In the genomic region with DNA sequence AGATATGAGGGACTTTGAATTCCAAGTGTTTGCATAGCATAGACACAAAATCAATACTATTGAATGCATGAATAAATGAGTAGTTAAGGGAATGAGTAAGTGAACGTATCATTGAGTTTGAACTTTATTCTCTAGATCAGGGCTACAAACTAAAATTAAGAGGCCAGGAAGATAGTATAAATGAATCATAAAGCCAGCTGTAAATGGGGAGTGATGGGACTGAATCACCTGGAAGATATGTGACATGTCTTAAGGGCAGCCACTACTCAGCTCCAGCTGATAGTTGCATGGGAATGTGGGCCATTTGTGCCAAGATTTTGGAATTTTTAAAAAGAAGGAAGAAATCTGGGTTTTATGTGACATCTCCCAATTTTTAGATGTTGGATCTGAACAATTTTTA, we compare ENCODE assay signal across 27 cellular contexts.
A peak's percentile ranks its signal among the peaks of the same experiment; 100 is the strongest.
DNase-seq lines count a peak whose midpoint lies in the region; ATAC-seq, FAIRE-seq and TF ChIP-seq lines count a peak whose summit lies in the region.
"Had no signal": no experiment of that assay in that cellular context is flagged by ENCODE, and none has a peak within 500 bp of the region (broad histone marks: within the 10 kb centered on the region; RNA-seq: fewer than 3 reads in every experiment).

No MANE protein-coding gene starts in this region.

- H3K27me3 Mint-ChIP-seq in activated CD4-positive, alpha-beta T cell treated with anti-CD3 and anti-CD28 coated beads, Interleukin-2, amount 10 ng/mL, durations not matched to agents 24 days and 14 days = no peaks in the 10 kb centered on the region
- H3K27me3 Mint-ChIP-seq: activated CD4-positive, alpha-beta T cell treated with anti-CD3 and anti-CD28 coated beads, Interleukin-2, amount 10 ng/mL, durations not matched to agents 7 days and 5 days; dendritic cell treated with granulocyte-macrophage colony-stimulating factor and Interleukin-4, amounts not matched to agents 40 ng/mL and 50 ng/mL, for 4 days; IgD-negative memory B cell; natural killer cell treated with Interleukin-12 subunit alpha and Interleukin-12 subunit beta and Interleukin-15 and Interleukin-18, amount 100 ng/mL, for 72 hours had no signal

- peaks cover 20% of the 10 kb centered on the region for H3K4me1 ChIP-seq in RWPE2 (ENCODE audit: insufficient read depth, poor library complexity, severe bottlenecking)
- peaks cover 0 to 3% of the 10 kb centered on the region in 2 donors for H3K4me1 ChIP-seq in small intestine (ENCODE audit: control insufficient read depth in 2 of 2, insufficient read depth in 1 of 2, low read depth in 1 of 2, low read length in 1 of 2)

- WGBS in small intestine, 3 donors = 12 to 59% (median 54%) methylated on average over 1 of the region's 1 CpG

- intact Hi-C loops in activated CD4-positive, alpha-beta T cell treated with anti-CD3 and anti-CD28 coated beads, Interleukin-2, amount 10 ng/mL, durations not matched to agents 24 days and 14 days (cut with micrococcal nuclease) = no loop called here

- H3K36me3 ChIP-seq in RWPE2 (ENCODE audit: low read depth) (no peaks in the 10 kb centered on the region), small intestine (ENCODE audit: control insufficient read depth in 2 of 2, insufficient read depth in 2 of 2, low read length in 2 of 2) (no peaks in the 10 kb centered on the region)
- H3K36me3 ChIP-seq: adrenal gland, ovary, thoracic aorta had no signal

- H3K27ac Mint-ChIP-seq in activated CD4-positive, alpha-beta T cell treated with anti-CD3 and anti-CD28 coated beads, Interleukin-2, amount 10 ng/mL, durations not matched to agents 24 days and 14 days = no peak overlapping the region
- H3K27ac Mint-ChIP-seq: activated CD4-positive, alpha-beta T cell treated with anti-CD3 and anti-CD28 coated beads, Interleukin-2, amount 10 ng/mL, durations not matched to agents 7 days and 5 days; CD8-positive, alpha-beta T cell; dendritic cell treated with granulocyte-macrophage colony-stimulating factor and Interleukin-4, amounts not matched to agents 40 ng/mL and 50 ng/mL, for 4 days; IgD-negative memory B cell; mesothelial cell of epicardium; natural killer cell treated with Interleukin-12 subunit alpha and Interleukin-12 subunit beta and Interleukin-15 and Interleukin-18, amount 100 ng/mL, for 72 hours; T-helper 2 cell treated with Interferon-gamma antibody and Interleukin-4, amounts not matched to agents 5 μg/mL and 100 μg/mL, for 36 hours had no signal

- ATAC-seq in RWPE2 (ENCODE audit: low read depth) = peak; percentile 67
- ATAC-seq: CD8-positive, alpha-beta T cell; left lobe of liver; natural killer cell treated with Interleukin-12 subunit alpha and Interleukin-12 subunit beta and Interleukin-15 and Interleukin-18, amount 100 ng/mL, for 72 hours; stimulated activated naive CD8-positive, alpha-beta T cell treated with anti-CD3 and anti-CD28 coated beads, Interleukin-15, Interleukin-2, amounts not matched to agents 100 U/mL and 50 U/mL, for 24 hours had no signal

- H3K4me3 Mint-ChIP-seq in activated CD4-positive, alpha-beta T cell treated with anti-CD3 and anti-CD28 coated beads, Interleukin-2, amount 10 ng/mL, durations not matched to agents 24 days and 14 days = no peak overlapping the region
- H3K4me3 Mint-ChIP-seq: activated CD4-positive, alpha-beta T cell treated with anti-CD3 and anti-CD28 coated beads, Interleukin-2, amount 10 ng/mL, durations not matched to agents 7 days and 5 days; CD8-positive, alpha-beta T cell; dendritic cell treated with granulocyte-macrophage colony-stimulating factor and Interleukin-4, amounts not matched to agents 40 ng/mL and 50 ng/mL, for 4 days; IgD-negative memory B cell; mesothelial cell of epicardium; natural killer cell treated with Interleukin-12 subunit alpha and Interleukin-12 subunit beta and Interleukin-15 and Interleukin-18, amount 100 ng/mL, for 72 hours; T-helper 2 cell treated with Interferon-gamma antibody and Interleukin-4, amounts not matched to agents 5 μg/mL and 100 μg/mL, for 36 hours had no signal

- H3K27ac ChIP-seq in RWPE2 (ENCODE audit: poor library complexity, severe bottlenecking) = peak overlapping the region; percentile 49
- no peak overlapping the region for H3K27ac ChIP-seq in small intestine (ENCODE audit: low read depth in 1 of 2, low read length in 1 of 2)
- H3K27ac ChIP-seq: adrenal gland, ovary, thoracic aorta, VCaP had no signal

- DNase-seq in GM04503 (ENCODE audit: low read depth) (peak; percentile 27), RWPE2 (ENCODE audit: low spot score) (no peak), fibroblast of the aortic adventitia (ENCODE audit: low read depth) (peak; percentile 16), small intestine (peak; percentile 77), DMS 273 (lab: John Stamatoyannopoulos, UW; ENCODE audit: unreplicated experiment) (no peak), COLO829 (ENCODE audit: low spot score) (no peak)
- DNase-seq in activated CD4-positive, alpha-beta T cell treated with anti-CD3 and anti-CD28 coated beads, Interleukin-2, amount 10 ng/mL, durations not matched to agents 24 days and 14 days = no peak
- DNase-seq: activated CD4-positive, alpha-beta T cell treated with anti-CD3 and anti-CD28 coated beads, Interleukin-2, amount 10 ng/mL, durations not matched to agents 7 days and 5 days; activated naive CD4-positive, alpha-beta T cell treated with Interleukin-2 at 50 U/mL for 16 hours; activated T-cell treated with anti-CD3 and anti-CD28 coated beads, Interleukin-2, amount 50 U/mL, for 48 hours; CD8-positive, alpha-beta T cell; DMS53; GOT3; heart right ventricle; NCI-H774; ovary; right cardiac atrium; stimulated activated naive CD8-positive, alpha-beta T cell treated with anti-CD3 and anti-CD28 coated beads, Interleukin-15, Interleukin-2, amounts not matched to agents 100 U/mL and 50 U/mL, for 24 hours had no signal

- H3K9me3 Mint-ChIP-seq in activated CD4-positive, alpha-beta T cell treated with anti-CD3 and anti-CD28 coated beads, Interleukin-2, amount 10 ng/mL, durations not matched to agents 24 days and 14 days = no peaks in the 10 kb centered on the region
- H3K9me3 Mint-ChIP-seq: activated CD4-positive, alpha-beta T cell treated with anti-CD3 and anti-CD28 coated beads, Interleukin-2, amount 10 ng/mL, durations not matched to agents 7 days and 5 days; CD8-positive, alpha-beta T cell; dendritic cell treated with granulocyte-macrophage colony-stimulating factor and Interleukin-4, amounts not matched to agents 40 ng/mL and 50 ng/mL, for 4 days; natural killer cell treated with Interleukin-12 subunit alpha and Interleukin-12 subunit beta and Interleukin-15 and Interleukin-18, amount 100 ng/mL, for 72 hours; T-helper 2 cell treated with Interferon-gamma antibody and Interleukin-4, amounts not matched to agents 5 μg/mL and 100 μg/mL, for 36 hours had no signal

- H3K4me1 Mint-ChIP-seq in activated CD4-positive, alpha-beta T cell treated with anti-CD3 and anti-CD28 coated beads, Interleukin-2, amount 10 ng/mL, durations not matched to agents 24 days and 14 days = peaks cover 2% of the 10 kb centered on the region
- H3K4me1 Mint-ChIP-seq: IgD-negative memory B cell had no signal

- no peaks in the 10 kb centered on the region for H3K36me3 Mint-ChIP-seq in activated CD4-positive, alpha-beta T cell treated with anti-CD3 and anti-CD28 coated beads, Interleukin-2, amount 10 ng/mL, durations not matched to agents 24 days and 14 days (ENCODE audit: low read depth)
- H3K36me3 Mint-ChIP-seq: CD8-positive, alpha-beta T cell; IgD-negative memory B cell; mesothelial cell of epicardium; natural killer cell treated with Interleukin-12 subunit alpha and Interleukin-12 subunit beta and Interleukin-15 and Interleukin-18, amount 100 ng/mL, for 72 hours had no signal

- TF ChIP-seq CTCF in RWPE2 (IDR thresholded peaks at IDR 0.05; ENCODE audit: poor library complexity, severe bottlenecking) (no peak), fibroblast of the aortic adventitia (IDR thresholded peaks at IDR 0.05; ENCODE audit: insufficient read depth, low read length) (no peak)

- H3K4me3 ChIP-seq in RWPE2 (ENCODE audit: severe bottlenecking) = no peak overlapping the region
- no peak overlapping the region for H3K4me3 ChIP-seq in fibroblast of the aortic adventitia (ENCODE audit: low read depth, low read length)
- H3K4me3 ChIP-seq in small intestine (ENCODE audit: low read depth in 1 of 2, low read length in 2 of 2) = no peak overlapping the region
- H3K4me3 ChIP-seq: adrenal gland, heart right ventricle, ovary, thoracic aorta had no signal

- no peak for FAIRE-seq in small intestine (lab: Jason Lieb, UNC)

- no peaks in the 10 kb centered on the region for H3K9me3 ChIP-seq in RWPE2 (ENCODE audit: severe bottlenecking)
- H3K9me3 ChIP-seq in small intestine (ENCODE audit: control insufficient read depth, low read depth) = no peaks in the 10 kb centered on the region
- H3K9me3 ChIP-seq: adrenal gland, heart right ventricle, ovary, thoracic aorta had no signal

- H3K27me3 ChIP-seq in RWPE2 (ENCODE audit: insufficient read depth, poor library complexity, severe bottlenecking) = no peaks in the 10 kb centered on the region
- H3K27me3 ChIP-seq in small intestine (ENCODE audit: control insufficient read depth in 2 of 2, insufficient read depth in 2 of 2, low read length in 2 of 2) = no peaks in the 10 kb centered on the region
- H3K27me3 ChIP-seq: adrenal gland, heart right ventricle, ovary had no signal

Comparison
In these comparisons a context has a peak if more than half of its experiments do, and no peak if none do; other contexts are left out.
1. DNase-seq: peak in GM04503 (single experiment), fibroblast of the aortic adventitia (single experiment) and small intestine (single experiment); none in RWPE2 (single experiment), DMS 273 (single experiment), activated CD4-positive, alpha-beta T cell treated with anti-CD3 and anti-CD28 coated beads, Interleukin-2, amount 10 ng/mL, durations not matched to agents 24 days and 14 days (single experiment) and COLO829 (single experiment).